8 cellular contexts compared by ENCODE assay signal in genomic region chr2:134207589-134208209, GRCh38.
DNase-seq lines count a peak whose midpoint lies in the region; ATAC-seq and TF ChIP-seq lines count a peak whose summit lies in the region.

No MANE protein-coding gene starts in this region.

- TF ChIP-seq CTCF in AG10803 (conservative IDR thresholded peaks at IDR 0.05; ENCODE audit: low read length) = peak; percentile 63

- no peaks in the 10 kb centered on the region for H3K36me3 Mint-ChIP-seq in activated naive CD8-positive, alpha-beta T cell treated with anti-CD3 and anti-CD28 coated beads, Interleukin-2, amount 50 U/mL, for 24 hours (ENCODE audit: low read depth)

- no peaks in the 10 kb centered on the region for H3K27me3 Mint-ChIP-seq in activated naive CD8-positive, alpha-beta T cell treated with anti-CD3 and anti-CD28 coated beads, Interleukin-2, amount 50 U/mL, for 24 hours

- H3K27ac Mint-ChIP-seq in activated naive CD8-positive, alpha-beta T cell treated with anti-CD3 and anti-CD28 coated beads, Interleukin-2, amount 50 U/mL, for 24 hours = no peak overlapping the region

- DNase-seq in AG10803 (ENCODE audit: low read depth) (peak; percentile 41), SW480 (ENCODE audit: low spot score) (peak; percentile 61), iPS-NIHi11 (ENCODE audit: low spot score) (peak; percentile 69)
- peak; percentile 64 for DNase-seq in activated naive CD8-positive, alpha-beta T cell treated with anti-CD3 and anti-CD28 coated beads, Interleukin-2, amount 50 U/mL, for 24 hours
- peak in 2 of 3 donors; percentile 33 to 42 for DNase-seq in stimulated activated CD4-positive, alpha-beta T cell treated with anti-CD3 and anti-CD28 coated beads, TNF-alpha, amount 100 ng/mL, for 1 hour (ENCODE audit: low read depth in 3 of 3, low spot score in 1 of 3)

- ATAC-seq in GM19025 (IDR thresholded peaks at IDR 0.05; ENCODE audit: low read depth, unreplicated experiment) (peak; percentile 46), HG03520 (IDR thresholded peaks at IDR 0.05; ENCODE audit: unreplicated experiment) (peak; percentile 82), GM19328 (IDR thresholded peaks at IDR 0.05; ENCODE audit: unreplicated experiment) (no peak)
- ATAC-seq in activated naive CD8-positive, alpha-beta T cell treated with anti-CD3 and anti-CD28 coated beads, Interleukin-2, amount 50 U/mL, for 24 hours = peak; percentile 83

- peaks cover 4% of the 10 kb centered on the region for H3K4me1 Mint-ChIP-seq in activated naive CD8-positive, alpha-beta T cell treated with anti-CD3 and anti-CD28 coated beads, Interleukin-2, amount 50 U/mL, for 24 hours

- H3K4me3 Mint-ChIP-seq in activated naive CD8-positive, alpha-beta T cell treated with anti-CD3 and anti-CD28 coated beads, Interleukin-2, amount 50 U/mL, for 24 hours = no peak overlapping the region

- no peak overlapping the region for H3K4me3 ChIP-seq in AG10803 (ENCODE audit: low read length)

- no peaks in the 10 kb centered on the region for H3K9me3 Mint-ChIP-seq in activated naive CD8-positive, alpha-beta T cell treated with anti-CD3 and anti-CD28 coated beads, Interleukin-2, amount 50 U/mL, for 24 hours
